ENCODE assay signal across 1 cellular context in the genomic region with DNA sequence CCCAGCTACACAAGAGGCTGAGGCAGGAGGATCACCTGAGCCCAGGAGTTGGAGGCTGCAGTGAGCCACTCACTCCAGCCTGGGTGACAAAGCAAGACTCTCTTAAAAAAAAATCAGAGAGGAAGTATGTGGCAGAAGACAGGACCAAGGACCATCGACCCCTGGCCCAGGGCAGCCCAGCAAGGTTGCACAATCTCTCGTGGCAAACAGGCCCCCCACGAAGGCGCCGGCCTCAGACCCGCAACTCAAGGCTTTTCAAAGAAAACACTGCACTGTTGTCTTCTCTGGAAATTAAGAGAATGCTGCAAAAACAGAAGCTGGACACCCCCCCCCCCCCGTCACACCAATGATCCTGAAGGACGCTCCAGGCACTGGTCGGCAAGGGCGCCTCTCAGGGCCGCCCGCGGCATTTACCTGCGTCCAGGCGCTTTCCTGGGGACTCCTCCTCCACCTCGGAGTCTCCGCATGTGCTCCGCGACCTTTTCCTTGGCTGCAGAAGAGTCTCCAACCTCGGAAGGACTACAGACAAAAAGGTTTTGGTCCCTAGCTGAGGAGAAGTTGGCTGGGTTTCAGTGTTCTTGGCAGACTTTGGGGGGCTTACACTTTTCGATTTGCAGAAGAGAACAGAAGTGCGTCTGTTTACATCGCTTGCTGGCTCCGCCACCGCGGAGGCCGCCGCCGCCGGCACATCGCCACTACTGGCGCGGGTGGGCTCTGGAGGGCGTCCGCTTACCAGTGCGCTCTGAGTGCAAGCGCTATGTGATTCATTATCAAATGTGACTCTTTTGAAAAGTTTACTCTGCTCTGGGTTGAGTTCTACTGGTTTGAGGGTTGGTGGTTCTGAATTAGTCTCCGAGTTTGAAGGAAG.
A peak's percentile ranks its signal among the peaks of the same experiment; 100 is the strongest.
TF ChIP-seq lines count a peak whose summit lies in the region.

No MANE protein-coding gene starts in this region.

TF ChIP-seq in HepG2, 621 proteins besides CTCF, POLR2A, EP300 and RAD21 (continued from another document):
- TF ChIP-seq, protein P1, sequence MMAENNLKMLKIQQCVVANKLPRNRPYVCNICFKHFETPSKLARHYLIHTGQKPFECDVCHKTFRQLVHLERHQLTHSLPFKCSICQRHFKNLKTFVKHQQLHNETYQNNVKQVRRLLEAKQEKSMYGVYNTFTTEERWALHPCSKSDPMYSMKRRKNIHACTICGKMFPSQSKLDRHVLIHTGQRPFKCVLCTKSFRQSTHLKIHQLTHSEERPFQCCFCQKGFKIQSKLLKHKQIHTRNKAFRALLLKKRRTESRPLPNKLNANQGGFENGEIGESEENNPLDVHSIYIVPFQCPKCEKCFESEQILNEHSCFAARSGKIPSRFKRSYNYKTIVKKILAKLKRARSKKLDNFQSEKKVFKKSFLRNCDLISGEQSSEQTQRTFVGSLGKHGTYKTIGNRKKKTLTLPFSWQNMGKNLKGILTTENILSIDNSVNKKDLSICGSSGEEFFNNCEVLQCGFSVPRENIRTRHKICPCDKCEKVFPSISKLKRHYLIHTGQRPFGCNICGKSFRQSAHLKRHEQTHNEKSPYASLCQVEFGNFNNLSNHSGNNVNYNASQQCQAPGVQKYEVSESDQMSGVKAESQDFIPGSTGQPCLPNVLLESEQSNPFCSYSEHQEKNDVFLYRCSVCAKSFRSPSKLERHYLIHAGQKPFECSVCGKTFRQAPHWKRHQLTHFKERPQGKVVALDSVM (CRISPR knock-in tag; IDR thresholded peaks at IDR 0.05): 0 out of 2 replicates have a peak, but pooled peaks have one; percentile 13
TF ChIP-seq in HepG2: peak in this region for 2.
